Comparison of ENCODE assay signal across 19 cellular contexts in genomic region chr11:3615998-3616397, GRCh38. TPM values are rescaled to one million over a fixed set of nuclear protein-coding genes. Genes with fewer than 3 reads are reported as not detected.
A peak's percentile ranks its signal among the peaks of the same experiment; 100 is the strongest.
DNase-seq lines count a peak whose midpoint lies in the region; ATAC-seq and TF ChIP-seq lines count a peak whose summit lies in the region.
"Had no signal": no experiment of that assay in that cellular context is flagged by ENCODE, and none has a peak within 500 bp of the region (broad histone marks: within the 10 kb centered on the region; RNA-seq: fewer than 3 reads in every experiment).

No MANE protein-coding gene starts in this region.

- no peaks in the 10 kb centered on the region for H3K36me3 ChIP-seq in trophoblast cell (ENCODE audit: control insufficient read depth in 1 of 2, insufficient read depth in 2 of 2, low read length in 2 of 2)
- no peaks in the 10 kb centered on the region for H3K36me3 ChIP-seq in adrenal gland (replicated peaks in 1 of 2)
- H3K36me3 ChIP-seq in MG63 = no peaks in the 10 kb centered on the region
- H3K36me3 ChIP-seq: cardiac muscle cell, transverse colon had no signal

- no peak overlapping the region for H3K4me2 ChIP-seq in trophoblast cell (ENCODE audit: low read length)

- H3K79me2 ChIP-seq in trophoblast cell (ENCODE audit: control insufficient read depth, insufficient read depth, low read length, poor library complexity) = no peaks in the 10 kb centered on the region

- H4K91ac ChIP-seq in trophoblast cell (ENCODE audit: low read depth, low read length) = peak overlapping the region; percentile 90

- peak; percentile 51 for DNase-seq in DMS 273 (lab: John Stamatoyannopoulos, UW; ENCODE audit: unreplicated experiment)
- no peak for DNase-seq in DMS 273 treated with DMSO at 0.1 percent for 48 hours (lab: John Stamatoyannopoulos, UW)
- peak; percentile 59 for DNase-seq in NCI-H1105 treated with DMSO at 0.1 percent for 48 hours (lab: John Stamatoyannopoulos, UW)
- no peak for DNase-seq in trophoblast cell
- DNase-seq in adrenal gland = no peak
- no peak for DNase-seq in MG63
- DNase-seq: activated CD4-positive, alpha-beta T cell treated with anti-CD3 and anti-CD28 coated beads for 4 hours; effector memory CD4-positive, alpha-beta T cell; KBM-7; mucosa of descending colon; NCI-H2227 treated with DMSO at 0.1 percent for 48 hours; transverse colon had no signal

- intact Hi-C loops in dendritic cell treated with granulocyte-macrophage colony-stimulating factor and Interleukin-4, amounts not matched to agents 40 ng/mL and 50 ng/mL, for 4 days (cut with micrococcal nuclease) = no loop called here
- intact Hi-C loops in adrenal gland (cut with DNase I) = no loop called here

- H2BK12ac ChIP-seq in trophoblast cell (ENCODE audit: low read length) = peak overlapping the region; percentile 42

- no peaks in the 10 kb centered on the region for H3K9me3 Mint-ChIP-seq in dendritic cell treated with granulocyte-macrophage colony-stimulating factor and Interleukin-4, amounts not matched to agents 40 ng/mL and 50 ng/mL, for 4 days

- TF ChIP-seq CTCF in adrenal gland (IDR thresholded peaks at IDR 0.05) = no peak

- H4K12ac ChIP-seq in trophoblast cell (ENCODE audit: low read depth, low read length) = peak overlapping the region; percentile 26

- TF ChIP-seq POLR2A in adrenal gland (IDR thresholded peaks at IDR 0.05) = no peak

- H3K27ac ChIP-seq in trophoblast cell (ENCODE audit: low read depth, low read length) (no peak overlapping the region), adrenal gland (no peak overlapping the region)
- H3K27ac ChIP-seq: 22Rv1, C4-2B, cardiac muscle cell, skin epidermis, transverse colon had no signal

- H3K4me1 Mint-ChIP-seq in dendritic cell treated with granulocyte-macrophage colony-stimulating factor and Interleukin-4, amounts not matched to agents 40 ng/mL and 50 ng/mL, for 4 days (ENCODE audit: low read depth) = peaks cover 27% of the 10 kb centered on the region

- no CpG with 5 or more reads among the region's 6 CpGs for WGBS in trophoblast cell (ENCODE audit: extremely low coverage, insufficient coverage, insufficient read length)
- 81 to 91% (median 87%) methylated on average over 6 of the region's 6 CpGs for WGBS in adrenal gland, 4 donors

- peaks cover 20% of the 10 kb centered on the region for H3K27me3 Mint-ChIP-seq in dendritic cell treated with granulocyte-macrophage colony-stimulating factor and Interleukin-4, amounts not matched to agents 40 ng/mL and 50 ng/mL, for 4 days
- H3K27me3 Mint-ChIP-seq: activated naive CD8-positive, alpha-beta T cell had no signal

- H3K4ac ChIP-seq in trophoblast cell (ENCODE audit: low read depth, low read length) = peak overlapping the region; percentile 30

- H3K27me3 ChIP-seq in trophoblast cell (ENCODE audit: insufficient read depth, low read length) = no peaks in the 10 kb centered on the region
- no peaks in the 10 kb centered on the region for H3K27me3 ChIP-seq in adrenal gland
- no peaks in the 10 kb centered on the region for H3K27me3 ChIP-seq in MG63
- H3K27me3 ChIP-seq: cardiac muscle cell, transverse colon had no signal

- H2AK5ac ChIP-seq in trophoblast cell (ENCODE audit: low read length) = peak overlapping the region; percentile 84

- H3K27ac Mint-ChIP-seq in dendritic cell treated with granulocyte-macrophage colony-stimulating factor and Interleukin-4, amounts not matched to agents 40 ng/mL and 50 ng/mL, for 4 days = peak overlapping the region; percentile 84
- H3K27ac Mint-ChIP-seq: activated naive CD8-positive, alpha-beta T cell had no signal

- H2BK120ac ChIP-seq in trophoblast cell (ENCODE audit: insufficient read depth, low read length, poor library complexity) = peak overlapping the region; percentile 34

- H3K23ac ChIP-seq in trophoblast cell (ENCODE audit: low read length) = no peak overlapping the region

- H3K4me1 ChIP-seq in trophoblast cell (ENCODE audit: control insufficient read depth in 1 of 2, insufficient read depth in 2 of 2, low read length in 2 of 2) (peaks cover 20 to 29% of the 10 kb centered on the region in 2 experiments), adrenal gland (replicated peaks in 1 of 2) (no peaks in the 10 kb centered on the region)
- H3K4me1 ChIP-seq: transverse colon had no signal

- peak overlapping the region; percentile 83 for H3K14ac ChIP-seq in trophoblast cell (ENCODE audit: low read length)

- H4K8ac ChIP-seq in trophoblast cell (ENCODE audit: low read depth, low read length) = peak overlapping the region; percentile 64

- peaks cover 17% of the 10 kb centered on the region for H3K79me1 ChIP-seq in trophoblast cell (ENCODE audit: low read length)

- ATAC-seq in GM21526 (IDR thresholded peaks at IDR 0.05; ENCODE audit: low FRiP score, unreplicated experiment) = no peak
- ATAC-seq: mucosa of descending colon had no signal

- H3K9me3 ChIP-seq in trophoblast cell (ENCODE audit: insufficient read depth, low read depth, low read length) (peaks cover 4% of the 10 kb centered on the region), adrenal gland (replicated peaks in 1 of 3) (no peaks in the 10 kb centered on the region), MG63 (no peaks in the 10 kb centered on the region; the same call in 1 of the 2 replicates)
- H3K9me3 ChIP-seq: mucosa of descending colon, transverse colon had no signal

- no peak overlapping the region for H3K4me3 Mint-ChIP-seq in dendritic cell treated with granulocyte-macrophage colony-stimulating factor and Interleukin-4, amounts not matched to agents 40 ng/mL and 50 ng/mL, for 4 days
- H3K4me3 Mint-ChIP-seq: activated naive CD8-positive, alpha-beta T cell had no signal

- H3K9ac ChIP-seq in trophoblast cell (ENCODE audit: low read length) = no peak overlapping the region

- H3K4me3 ChIP-seq in trophoblast cell (ENCODE audit: low read depth, low read length) (no peak overlapping the region), adrenal gland (no peak overlapping the region), MG63 (no peak overlapping the region)
- H3K4me3 ChIP-seq: cardiac muscle cell, mucosa of descending colon, skin epidermis, transverse colon had no signal

- H3K36me3 Mint-ChIP-seq in dendritic cell treated with granulocyte-macrophage colony-stimulating factor and Interleukin-4, amounts not matched to agents 40 ng/mL and 50 ng/mL, for 4 days (ENCODE audit: low read depth) = no peaks in the 10 kb centered on the region
- H3K36me3 Mint-ChIP-seq: activated naive CD8-positive, alpha-beta T cell had no signal

- peak overlapping the region; percentile 75 for H2BK5ac ChIP-seq in trophoblast cell (ENCODE audit: low read depth, low read length, poor library complexity)

- peak overlapping the region; percentile 77 for H3K18ac ChIP-seq in trophoblast cell (ENCODE audit: low read length)

- peak overlapping the region; percentile 31 for H2AFZ ChIP-seq in trophoblast cell (ENCODE audit: insufficient read depth, low read length, poor library complexity)

RNA-seq across cellular contexts. Expression of gene ART5, which starts 25.8 kb away (rescaled TPM):
- polyA plus RNA-seq in trophoblast cell (2013) = 0.59 and 0.65 TPM in 2 replicates
- under 1 TPM in 4 of 8 donors, not detected in 4; 0.28 to 0.50 (median 0.38) TPM for total RNA-seq in adrenal gland
- polyA plus RNA-seq in adrenal gland = under 1 TPM in 2 of 3 donors, not detected in 1; 0.13 to 0.15 TPM
- total RNA-seq in MG63 (2014; rRNA removed; shearing (Covaris generic); ENCODE audit: low replicate concordance) = not detected in 2 replicates
- total RNA-seq: mucosa of descending colon had no signal

RNA-seq across cellular contexts. Expression of gene ART1, which starts 28.9 kb away (rescaled TPM):
- polyA plus RNA-seq in trophoblast cell (2013) = not detected in 2 replicates
- 1 to 10 TPM in 1 of 8 donors, under 1 TPM in 3, not detected in 4; 0.46 to 5.2 (median 0.53) TPM for total RNA-seq in adrenal gland
- not detected for polyA plus RNA-seq in adrenal gland
- not detected in 2 replicates for total RNA-seq in MG63 (2014; rRNA removed; shearing (Covaris generic); ENCODE audit: low replicate concordance)
- polyA plus RNA-seq: cardiac muscle cell had no signal

RNA-seq across cellular contexts. Expression of gene CHRNA10, which starts 55.2 kb away (rescaled TPM):
- polyA plus RNA-seq in trophoblast cell (2013) = 0.63 and 0.72 TPM in 2 replicates
- 1 to 10 TPM in 1 of 8 donors, under 1 TPM in 5, not detected in 2; 0.46 to 1.0 (median 0.76) TPM for total RNA-seq in adrenal gland
- polyA plus RNA-seq in adrenal gland = 1 to 10 TPM in 2 of 3 donors, under 1 TPM in 1; 0.13 to 3.0 (median 2.2) TPM
- total RNA-seq in MG63 (2014; rRNA removed; shearing (Covaris generic); ENCODE audit: low replicate concordance) = 0.72 TPM in 1 of 2 replicates, not detected in the other
- polyA plus RNA-seq: cardiac muscle cell had no signal

Comparison
In these comparisons a context has a peak if more than half of its experiments do, and no peak if none do; other contexts are left out.
1. DNase-seq: peak in DMS 273 (single experiment) and NCI-H1105 treated with DMSO at 0.1 percent for 48 hours (single experiment); none in DMS 273 treated with DMSO at 0.1 percent for 48 hours (single experiment), trophoblast cell (0 of 2), adrenal gland (0 of 7) and MG63 (single experiment).